In the genomic region with DNA sequence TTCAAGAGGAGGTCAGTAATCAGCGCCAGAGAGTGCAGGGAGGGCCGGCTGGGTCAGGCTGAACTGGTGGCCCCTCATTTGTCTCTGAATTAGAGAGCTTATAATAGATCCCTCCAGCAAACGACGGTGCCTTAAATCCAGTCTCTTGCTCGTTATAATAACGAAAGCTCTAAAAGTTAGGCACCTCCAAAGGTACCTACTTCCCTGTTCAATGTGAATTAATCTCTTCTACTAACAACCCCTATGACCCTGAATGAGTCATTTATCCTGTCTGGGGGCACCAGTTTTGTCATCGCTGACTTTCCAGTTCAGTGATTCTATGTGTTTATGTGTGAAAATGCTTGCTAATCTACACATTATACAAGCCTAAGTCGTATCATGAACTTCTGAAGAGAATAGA, we compare ENCODE assay signal across 8 cellular contexts. TPM values are rescaled to one million over a fixed set of nuclear protein-coding genes. Genes with fewer than 3 reads are reported as not detected.
DNase-seq lines count a peak whose midpoint lies in the region; ATAC-seq and TF ChIP-seq lines count a peak whose summit lies in the region.

No MANE protein-coding gene starts in this region.

- TF ChIP-seq RAD21 in SK-N-SH (IDR thresholded peaks at IDR 0.05; ENCODE audit: low read length): no peak

- H3K4me2 ChIP-seq in SK-N-SH (peak overlapping the region; percentile 99), smooth muscle cell (peak overlapping the region; percentile 87)

- H3K9ac ChIP-seq in SK-N-SH: peak overlapping the region; percentile 93
- peak overlapping the region; percentile 88 for H3K9ac ChIP-seq in smooth muscle cell (ENCODE audit: low read depth)

- H3K4me3 ChIP-seq in SK-N-SH (ENCODE audit: low read depth in 2 of 2, low read length in 1 of 2): peak overlapping the region; percentile 93 to 95
- peak overlapping the region; percentile 87 for H3K4me3 ChIP-seq in fibroblast of the aortic adventitia (ENCODE audit: low read depth, low read length)
- H3K4me3 ChIP-seq in smooth muscle cell: peak overlapping the region; percentile 80

- peak overlapping the region; percentile 94 for H3K27ac Mint-ChIP-seq in T-helper 17 cell

- peaks cover 16 to 17% of the 10 kb centered on the region in 2 experiments; a peak in 3 of 4 replicates for H3K4me1 ChIP-seq in SK-N-SH (ENCODE audit: control insufficient read depth in 1 of 2, insufficient read depth in 2 of 2, low read depth in 1 of 2, low read length in 1 of 2)
- peaks cover 23% of the 10 kb centered on the region for H3K4me1 ChIP-seq in smooth muscle cell (ENCODE audit: low read depth)

- peaks cover 12% of the 10 kb centered on the region for H3F3A ChIP-seq in SK-N-SH (replicated peaks; ENCODE audit: insufficient read depth)
- peaks cover 16% of the 10 kb centered on the region for H3F3A ChIP-seq in smooth muscle cell (ENCODE audit: low read depth)

- no peak for TF ChIP-seq EP300 in SK-N-SH (IDR thresholded peaks at IDR 0.05; ENCODE audit: borderline replicate concordance in 1 of 2, low read depth in 1 of 2, low read length in 1 of 2)

- no peaks in the 10 kb centered on the region for H3K9me3 ChIP-seq in SK-N-SH
- no peaks in the 10 kb centered on the region for H3K9me3 ChIP-seq in T-helper 17 cell (ENCODE audit: control insufficient read depth, low read length, poor library complexity, severe bottlenecking)
- H3K9me3 ChIP-seq in smooth muscle cell (replicated peaks; ENCODE audit: low read depth): no peaks in the 10 kb centered on the region

- DNase-seq in SK-N-SH: no peak
- DNase-seq in T-helper 17 cell: no peak
- no peak for DNase-seq in fibroblast of the aortic adventitia (ENCODE audit: low read depth)
- no peak for DNase-seq in smooth muscle cell (lab: John Stamatoyannopoulos, UW; ENCODE audit: unreplicated experiment)
- no peak for DNase-seq in MV-4-11 (lab: John Stamatoyannopoulos, UW)
- DNase-seq in NCI-H1417 treated with DMSO at 0.1 percent for 48 hours (lab: John Stamatoyannopoulos, UW): no peak

- CTCF ChIA-PET in SK-N-SH (lab: Yijun Ruan, JAX): interaction anchor here (0.8 to 3.3 kb wide), 6 partner anchors 11 to 370 kb away, joined by 3 to 22 read pairs (median 4); no protein-coding TSS in a partner anchor

- H3K4me3 Mint-ChIP-seq in T-helper 17 cell: peak overlapping the region; percentile 94

- H3K27ac ChIP-seq in SK-N-SH (ENCODE audit: low read depth in 2 of 2, low read length in 1 of 2) (peak overlapping the region; percentile 93 to 95), smooth muscle cell (ENCODE audit: low read depth) (peak overlapping the region; percentile 93)

- H4K20me1 ChIP-seq in SK-N-SH (ENCODE audit: insufficient read depth) (peaks cover 15% of the 10 kb centered on the region), smooth muscle cell (ENCODE audit: low read depth) (peaks cover 20% of the 10 kb centered on the region)

- POLR2A ChIA-PET in SK-N-SH (lab: Yijun Ruan, JAX): no interaction called here

- peaks cover 31% of the 10 kb centered on the region for H3K4me1 Mint-ChIP-seq in T-helper 17 cell

- H3K27me3 ChIP-seq in SK-N-SH (ENCODE audit: insufficient read depth) (no peaks in the 10 kb centered on the region), smooth muscle cell (ENCODE audit: low read depth) (no peaks in the 10 kb centered on the region)

- H3K9me2 ChIP-seq in SK-N-SH: no peaks in the 10 kb centered on the region

- H3K36me3 ChIP-seq in SK-N-SH (replicated peaks in 1 of 2; ENCODE audit: control insufficient read depth in 1 of 2, insufficient read depth in 2 of 2, low read length in 1 of 2) (no peaks in the 10 kb centered on the region), smooth muscle cell (ENCODE audit: low read depth) (no peaks in the 10 kb centered on the region)

- no peak for TF ChIP-seq CTCF in SK-N-SH (IDR thresholded peaks at IDR 0.05)
- TF ChIP-seq CTCF in fibroblast of the aortic adventitia (IDR thresholded peaks at IDR 0.05; ENCODE audit: insufficient read depth, low read length): no peak
- TF ChIP-seq CTCF in smooth muscle cell (IDR thresholded peaks at IDR 0.05; ENCODE audit: borderline replicate concordance, insufficient read depth, poor library complexity, severe bottlenecking): no peak

- peaks cover 5% of the 10 kb centered on the region for H3K36me3 Mint-ChIP-seq in T-helper 17 cell (ENCODE audit: low read depth)

- peaks cover 33% of the 10 kb centered on the region for H3K27me3 Mint-ChIP-seq in T-helper 17 cell

- peak overlapping the region; percentile 93; the same call in 1 of the 2 replicates for H2AFZ ChIP-seq in SK-N-SH (ENCODE audit: low read depth)
- H2AFZ ChIP-seq in smooth muscle cell (ENCODE audit: low read depth): no peak overlapping the region

- 69% methylated on average over 8 of the region's 8 CpGs for WGBS in SK-N-SH (ENCODE audit: low lambda C conversion rate)
- 10% methylated on average over 8 of the region's 8 CpGs for WGBS in smooth muscle cell (ENCODE audit: low lambda C conversion rate)

- ATAC-seq in SK-N-SH treated with all-trans-retinoic acid at 6 μM for 48 hours (no peak), T-helper 17 cell (no peak), HG03025 (IDR thresholded peaks at IDR 0.05; ENCODE audit: low FRiP score, unreplicated experiment) (no peak)

- peaks cover 20% of the 10 kb centered on the region for H3K79me2 ChIP-seq in SK-N-SH (ENCODE audit: insufficient read depth)
- peaks cover 19% of the 10 kb centered on the region for H3K79me2 ChIP-seq in smooth muscle cell (ENCODE audit: low read depth)

TF ChIP-seq in SK-N-SH, 30 proteins besides CTCF, POLR2A, EP300 and RAD21:
- peak; percentile 23; the same call in 1 of the 2 replicates for TF ChIP-seq FOSL2 (IDR thresholded peaks at IDR 0.05; ENCODE audit: borderline replicate concordance, low read depth)
- TF ChIP-seq JUND (IDR thresholded peaks at IDR 0.05): peak; percentile 19; the same call in 1 of the 2 replicates
- no peak for TF ChIP-seq TEAD4 (IDR thresholded peaks at IDR 0.05; ENCODE audit: borderline replicate concordance, insufficient read depth)
- no peak for TF ChIP-seq GATA2 (CRISPR knock-in tag; IDR thresholded peaks at IDR 0.05)
- no peak for TF ChIP-seq RCOR1 (IDR thresholded peaks at IDR 0.05; ENCODE audit: low read length)

TF ChIP-seq in SK-N-SH treated with all-trans-retinoic acid at 6 μM for 48 hours, 23 proteins besides CTCF, POLR2A, EP300 and RAD21 (continues in another document):
- TF ChIP-seq BACH2 (CRISPR knock-in tag; IDR thresholded peaks at IDR 0.05; ENCODE audit: borderline replicate concordance) (no peak), ZFP3 (CRISPR knock-in tag; IDR thresholded peaks at IDR 0.05) (no peak), ZFP30 (CRISPR knock-in tag; IDR thresholded peaks at IDR 0.05) (no peak), OSR1 (CRISPR knock-in tag; IDR thresholded peaks at IDR 0.05) (no peak), CSDC2 (CRISPR knock-in tag; IDR thresholded peaks at IDR 0.05) (no peak), ZNF8 (CRISPR knock-in tag; IDR thresholded peaks at IDR 0.05) (no peak), SNAI2 (CRISPR knock-in tag; IDR thresholded peaks at IDR 0.05) (no peak), ESRRG (CRISPR knock-in tag; IDR thresholded peaks at IDR 0.05) (no peak), ISL1 (CRISPR knock-in tag; IDR thresholded peaks at IDR 0.05) (no peak), GLIS3 (CRISPR knock-in tag; IDR thresholded peaks at IDR 0.05) (no peak), ARNTL (CRISPR knock-in tag; IDR thresholded peaks at IDR 0.05; ENCODE audit: borderline replicate concordance, low read depth) (no peak)
- TF ChIP-seq, protein P1, sequence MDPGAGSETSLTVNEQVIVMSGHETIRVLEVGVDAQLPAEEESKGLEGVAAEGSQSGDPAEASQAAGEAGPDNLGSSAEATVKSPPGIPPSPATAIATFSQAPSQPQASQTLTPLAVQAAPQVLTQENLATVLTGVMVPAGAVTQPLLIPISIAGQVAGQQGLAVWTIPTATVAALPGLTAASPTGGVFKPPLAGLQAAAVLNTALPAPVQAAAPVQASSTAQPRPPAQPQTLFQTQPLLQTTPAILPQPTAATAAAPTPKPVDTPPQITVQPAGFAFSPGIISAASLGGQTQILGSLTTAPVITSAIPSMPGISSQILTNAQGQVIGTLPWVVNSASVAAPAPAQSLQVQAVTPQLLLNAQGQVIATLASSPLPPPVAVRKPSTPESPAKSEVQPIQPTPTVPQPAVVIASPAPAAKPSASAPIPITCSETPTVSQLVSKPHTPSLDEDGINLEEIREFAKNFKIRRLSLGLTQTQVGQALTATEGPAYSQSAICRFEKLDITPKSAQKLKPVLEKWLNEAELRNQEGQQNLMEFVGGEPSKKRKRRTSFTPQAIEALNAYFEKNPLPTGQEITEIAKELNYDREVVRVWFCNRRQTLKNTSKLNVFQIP (CRISPR knock-in tag; IDR thresholded peaks at IDR 0.05; ENCODE audit: borderline replicate concordance, low read depth): no peak
- TF ChIP-seq, protein P2, sequence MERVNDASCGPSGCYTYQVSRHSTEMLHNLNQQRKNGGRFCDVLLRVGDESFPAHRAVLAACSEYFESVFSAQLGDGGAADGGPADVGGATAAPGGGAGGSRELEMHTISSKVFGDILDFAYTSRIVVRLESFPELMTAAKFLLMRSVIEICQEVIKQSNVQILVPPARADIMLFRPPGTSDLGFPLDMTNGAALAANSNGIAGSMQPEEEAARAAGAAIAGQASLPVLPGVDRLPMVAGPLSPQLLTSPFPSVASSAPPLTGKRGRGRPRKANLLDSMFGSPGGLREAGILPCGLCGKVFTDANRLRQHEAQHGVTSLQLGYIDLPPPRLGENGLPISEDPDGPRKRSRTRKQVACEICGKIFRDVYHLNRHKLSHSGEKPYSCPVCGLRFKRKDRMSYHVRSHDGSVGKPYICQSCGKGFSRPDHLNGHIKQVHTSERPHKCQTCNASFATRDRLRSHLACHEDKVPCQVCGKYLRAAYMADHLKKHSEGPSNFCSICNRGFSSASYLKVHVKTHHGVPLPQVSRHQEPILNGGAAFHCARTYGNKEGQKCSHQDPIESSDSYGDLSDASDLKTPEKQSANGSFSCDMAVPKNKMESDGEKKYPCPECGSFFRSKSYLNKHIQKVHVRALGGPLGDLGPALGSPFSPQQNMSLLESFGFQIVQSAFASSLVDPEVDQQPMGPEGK (CRISPR knock-in tag; IDR thresholded peaks at IDR 0.05; ENCODE audit: borderline replicate concordance): no peak

RNA-seq across cellular contexts. Expression of a gene that starts 2.3 kb away (rescaled TPM):
- polyA plus RNA-seq in SK-N-SH (2012; rRNA removed) (7.4 and 9.8 TPM in 2 replicates), smooth muscle cell (9.1 and 11.0 TPM in 2 replicates)
- 5.8 and 6.4 TPM in 2 replicates for polyA plus RNA-seq in SK-N-SH (2012; cell fraction: cytosol; rRNA removed)
- polyA plus RNA-seq in SK-N-SH (2012; cell fraction: nucleus; rRNA removed): 13.4 and 24.6 TPM in 2 replicates
- total RNA-seq in T-helper 17 cell (1 to 10 TPM; 6.5 to 8.7 TPM), fibroblast of the aortic adventitia (ENCODE audit: low replicate concordance) (3.1 and 6.9 TPM in 2 replicates), smooth muscle cell (21.9 and 25.5 TPM in 2 replicates)
